In genomic region chr13:99500839-99501134, GRCh38 we compare ENCODE assay signal across 8 cellular contexts. TPM values are rescaled to one million over a fixed set of nuclear protein-coding genes. Genes with fewer than 3 reads are reported as not detected.
DNase-seq lines count a peak whose midpoint lies in the region; ATAC-seq and TF ChIP-seq lines count a peak whose summit lies in the region.

No MANE protein-coding gene starts in this region.

- 2% methylated on average over 7 of the region's 7 CpGs for WGBS in esophagus muscularis mucosa

- no peak for TF ChIP-seq POLR2A in esophagus muscularis mucosa (IDR thresholded peaks at IDR 0.05; ENCODE audit: low read depth)
- TF ChIP-seq POLR2A in gastrocnemius medialis (IDR thresholded peaks at IDR 0.05): no peak

- H3K4me3 ChIP-seq in BLaER1 treated with 17β-estradiol and CSF1 and Interleukin-3, amounts not matched to agents 10 nM and 100 nM: peak overlapping the region; percentile 81 to 97 (median 92)
- H3K4me3 ChIP-seq in PC-9 (peak overlapping the region; percentile 79), esophagus muscularis mucosa (peak overlapping the region; percentile 73 to 99 (median 84)), gastrocnemius medialis (peak overlapping the region; percentile 74 to 99 (median 84))

- POLR2A ChIA-PET in PC-9 (lab: Charles Lee; ENCODE audit: unreplicated experiment): interaction anchor here (0.7 kb wide), 1 partner anchor 455 kb away, joined by 5 read pairs; no protein-coding TSS in a partner anchor

- peaks cover 50% of the 10 kb centered on the region for H3K79me2 ChIP-seq in PC-9 (ENCODE audit: low read depth)

- H3K36me3 ChIP-seq in BLaER1 treated with 17β-estradiol and CSF1 and Interleukin-3, amounts not matched to agents 10 nM and 100 nM: no peaks in the 10 kb centered on the region
- no peaks in the 10 kb centered on the region; the same call in 1 of the 2 replicates for H3K36me3 ChIP-seq in PC-9 (ENCODE audit: low read depth)
- no peaks in the 10 kb centered on the region for H3K36me3 ChIP-seq in esophagus muscularis mucosa
- no peaks in the 10 kb centered on the region for H3K36me3 ChIP-seq in gastrocnemius medialis

- H3K4me2 ChIP-seq in BLaER1 treated with 17β-estradiol and CSF1 and Interleukin-3, amounts not matched to agents 10 nM and 100 nM: peak overlapping the region; percentile 85 to 99 (median 96)
- peak overlapping the region; percentile 99 for H3K4me2 ChIP-seq in PC-9

- in situ Hi-C loops in gastrocnemius medialis (cut with MboI; ENCODE audit: low sequenced_read_pairs in 4 of 4): loop anchor here in 1 of 4 donors (10.0 kb wide), 1 partner anchor 66 kb away; no protein-coding TSS in a partner anchor

- no peaks in the 10 kb centered on the region for H3K9me2 ChIP-seq in PC-9 (ENCODE audit: insufficient read depth)

- H3K4me1 ChIP-seq in BLaER1 treated with 17β-estradiol and CSF1 and Interleukin-3, amounts not matched to agents 10 nM and 100 nM: peaks cover 65 to 80% (median 73%) of the 10 kb centered on the region in 10 experiments
- peaks cover 61% of the 10 kb centered on the region for H3K4me1 ChIP-seq in PC-9 (replicated peaks; ENCODE audit: insufficient read depth)
- H3K4me1 ChIP-seq in esophagus muscularis mucosa: peaks cover 59 to 79% (median 63%) of the 10 kb centered on the region in 4 donors
- H3K4me1 ChIP-seq in gastrocnemius medialis: peaks cover 62 to 63% of the 10 kb centered on the region in 2 donors

- intact Hi-C loops in PC-9 (cut with micrococcal nuclease; ENCODE audit: unreplicated experiment): loop anchor here (2.0 kb wide), 1 partner anchor 58 kb away; no protein-coding TSS in a partner anchor
- intact Hi-C loops in esophagus muscularis mucosa (cut with DNase I): loop anchor here (5.0 to 10.0 kb wide), 2 partner anchors 63 to 226 kb away; no protein-coding TSS in a partner anchor
- intact Hi-C loops in gastrocnemius medialis (cut with DNase I; ENCODE audit: low total_unique reads): loop anchor here (10.0 kb wide), 1 partner anchor 584 kb away; the partner anchor contains the start of gene PCCA

- no TSS peak for BruUV-seq in PC-9 (replicated peaks; lab: Mats Ljungman, UMichigan)

- ATAC-seq in GM21717 (IDR thresholded peaks at IDR 0.05; ENCODE audit: unreplicated experiment) (peak; percentile 8), gastrocnemius medialis (peak; percentile 10 to 13)

- no peaks in the 10 kb centered on the region for H3K27me3 ChIP-seq in BLaER1 treated with 17β-estradiol and CSF1 and Interleukin-3, amounts not matched to agents 10 nM and 100 nM
- H3K27me3 ChIP-seq in PC-9 (ENCODE audit: insufficient read depth, low read depth) (no peaks in the 10 kb centered on the region), esophagus muscularis mucosa (no peaks in the 10 kb centered on the region), gastrocnemius medialis (no peaks in the 10 kb centered on the region)

- peak overlapping the region; percentile 85 to 97 (median 92) for H3K9ac ChIP-seq in BLaER1 treated with 17β-estradiol and CSF1 and Interleukin-3, amounts not matched to agents 10 nM and 100 nM

- H3K27ac ChIP-seq in BLaER1 treated with 17β-estradiol and CSF1 and Interleukin-3, amounts not matched to agents 10 nM and 100 nM: peak overlapping the region; percentile 82 to 95 (median 90); a peak in 20 of 22 replicates
- H3K27ac ChIP-seq in PC-9: peak overlapping the region; percentile 62
- H3K27ac ChIP-seq in esophagus muscularis mucosa (replicated peaks in 1 of 4): peak overlapping the region; percentile 79 to 90 (median 89)
- H3K27ac ChIP-seq in gastrocnemius medialis: peak overlapping the region; percentile 90 to 94 (median 92)

- CTCF ChIA-PET in PC-9 (lab: Charles Lee): interaction anchor here (0.5 kb wide), 1 partner anchor 57 kb away, joined by 4 read pairs; no protein-coding TSS in a partner anchor

- DNase-seq in PC-9: no peak
- DNase-seq in esophagus muscularis mucosa (ENCODE audit: extremely low spot score): no peak
- DNase-seq in gastrocnemius medialis: no peak
- DNase-seq in GOT3 (lab: John Stamatoyannopoulos, UW): no peak
- no peak for DNase-seq in amniotic stem cell (lab: John Stamatoyannopoulos, UW)
- no peak for DNase-seq in middle frontal gyrus (ENCODE audit: extremely low spot score, low spot score)

- peak overlapping the region; percentile 87 for H2AFZ ChIP-seq in PC-9

- peaks cover 0 to 4% (median 0%) of the 10 kb centered on the region in 11 experiments; a peak in 4 of 22 replicates for H3K9me3 ChIP-seq in BLaER1 treated with 17β-estradiol and CSF1 and Interleukin-3, amounts not matched to agents 10 nM and 100 nM (replicated peaks in 1 of 11)
- H3K9me3 ChIP-seq in PC-9 (ENCODE audit: insufficient read depth, low read depth): no peaks in the 10 kb centered on the region
- H3K9me3 ChIP-seq in esophagus muscularis mucosa: no peaks in the 10 kb centered on the region
- H3K9me3 ChIP-seq in gastrocnemius medialis: no peaks in the 10 kb centered on the region

- H3F3A ChIP-seq in PC-9 (ENCODE audit: insufficient read depth, low read depth): peaks cover 32% of the 10 kb centered on the region

- peaks cover 12 to 37% (median 31%) of the 10 kb centered on the region in 11 experiments; a peak in 17 of 22 replicates for H4K20me1 ChIP-seq in BLaER1 treated with 17β-estradiol and CSF1 and Interleukin-3, amounts not matched to agents 10 nM and 100 nM
- H4K20me1 ChIP-seq in PC-9 (ENCODE audit: insufficient read depth): peaks cover 26% of the 10 kb centered on the region

- TF ChIP-seq EP300 in esophagus muscularis mucosa (IDR thresholded peaks at IDR 0.05): no peak

- TF ChIP-seq CTCF in PC-9 (conservative IDR thresholded peaks at IDR 0.05) (no peak), esophagus muscularis mucosa (IDR thresholded peaks at IDR 0.05) (no peak), gastrocnemius medialis (IDR thresholded peaks at IDR 0.05 in 4 of 5, conservative IDR thresholded peaks at IDR 0.05 in 1 of 5) (no peak)

RNA-seq across cellular contexts. Expression of gene TM9SF2, which starts 0.5 kb away (rescaled TPM):
- total RNA-seq in PC-9 (2021) (66.5 and 87.0 TPM in 2 replicates), esophagus muscularis mucosa (10 to 100 TPM; 65.6 to 86.9 (median 71.8) TPM), gastrocnemius medialis (10 to 100 TPM; 47.3 to 69.9 (median 55.7) TPM)
